Comparison of ENCODE assay signal across 26 cellular contexts in the genomic region with DNA sequence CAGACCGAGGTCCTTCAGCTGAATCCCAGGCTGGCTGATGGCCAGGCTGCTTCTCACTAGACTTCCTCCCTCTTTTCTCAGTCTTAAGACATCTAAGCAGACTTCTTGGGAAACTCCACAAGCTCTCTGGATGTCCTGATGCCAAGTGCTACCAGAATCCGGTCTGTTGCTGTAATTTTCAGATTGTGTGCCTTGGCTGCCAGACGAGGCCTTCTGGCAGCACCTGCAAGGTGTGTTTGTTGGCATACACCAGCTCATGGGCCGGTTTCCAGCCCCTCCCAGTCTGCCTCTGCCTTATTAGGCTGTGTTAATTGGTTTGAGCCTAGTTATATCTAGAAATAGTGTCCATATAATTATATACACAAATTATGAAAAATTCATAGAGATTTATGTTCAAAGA.
DNase-seq lines count a peak whose midpoint lies in the region; ATAC-seq and TF ChIP-seq lines count a peak whose summit lies in the region.
"Had no signal": no experiment of that assay in that cellular context is flagged by ENCODE, and none has a peak within 500 bp of the region (broad histone marks: within the 10 kb centered on the region; RNA-seq: fewer than 3 reads in every experiment).

No MANE protein-coding gene starts in this region.

- no peak for TF ChIP-seq POLR2A in prostate gland (IDR thresholded peaks at IDR 0.05)

- intact Hi-C loops in prostate gland (cut with DNase I) = no loop called here

- no peaks in the 10 kb centered on the region for H3K9me3 ChIP-seq in prostate gland
- H3K9me3 ChIP-seq: testis had no signal

- H3K4me3 Mint-ChIP-seq in immature natural killer cell = no peak overlapping the region
- no peak overlapping the region for H3K4me3 Mint-ChIP-seq in activated T-cell treated with anti-CD3 and anti-CD28 coated beads, Interleukin-2, amount 50 U/mL, for 4 hours
- H3K4me3 Mint-ChIP-seq: HFFc6; stimulated activated naive B cell treated with anti-CD40 and anti-IgM and Interleukin-4, amounts not matched to agents 10 μg/mL and 1 μg/mL and 100 μg/mL, for 72 hours had no signal

- H3K4me3 ChIP-seq in prostate gland = no peak overlapping the region
- H3K4me3 ChIP-seq: cardiac muscle cell, dorsolateral prefrontal cortex, GM12878, hepatocyte, smooth muscle cell, testis had no signal

- H3K27ac Mint-ChIP-seq in immature natural killer cell = no peak overlapping the region
- H3K27ac Mint-ChIP-seq: HFFc6; stimulated activated naive B cell treated with anti-CD40 and anti-IgM and Interleukin-4, amounts not matched to agents 10 μg/mL and 1 μg/mL and 100 μg/mL, for 72 hours had no signal

- peak; percentile 75 for DNase-seq in NCI-H1105 (lab: John Stamatoyannopoulos, UW)
- DNase-seq in NCI-H446 (lab: John Stamatoyannopoulos, UW) = peak; percentile 50 to 84
- peak; percentile 72 for DNase-seq in cerebellum (ENCODE audit: low spot score)
- DNase-seq in prostate gland (ENCODE audit: low spot score) = peak; percentile 68
- DNase-seq in immature natural killer cell = no peak
- no peak for DNase-seq in activated T-cell treated with anti-CD3 and anti-CD28 coated beads, Interleukin-2, amount 50 U/mL, for 4 hours
- no peak for DNase-seq in RKO (ENCODE audit: low spot score)
- DNase-seq: activated CD4-positive, CD25-positive, alpha-beta regulatory T cell treated with anti-CD3 and anti-CD28 coated beads, Interleukin-2, amount 50 U/mL, for 72 hours; activated naive CD4-positive, alpha-beta T cell; activated T-cell treated with anti-CD3 and anti-CD28 coated beads, Interleukin-2, amount 50 U/mL, for 1 hour; amniotic stem cell; CD4-positive, CD25-positive, alpha-beta regulatory T cell; DMS153; HFFc6; NCI-H2107; NCI-H526 treated with DMSO at 0.1 percent for 48 hours; stimulated activated CD4-positive, alpha-beta T cell treated with anti-CD3 and anti-CD28 coated beads, Interleukin-2, amount 100 ng/mL, for 48 hours; stimulated activated naive B cell treated with anti-CD40 and anti-IgM and Interleukin-4, amounts not matched to agents 10 μg/mL and 1 μg/mL and 100 μg/mL, for 72 hours; testis had no signal

- peaks cover 32 to 75% of the 10 kb centered on the region in 2 donors for H3K4me1 Mint-ChIP-seq in immature natural killer cell
- peaks cover 31% of the 10 kb centered on the region for H3K4me1 Mint-ChIP-seq in activated T-cell treated with anti-CD3 and anti-CD28 coated beads, Interleukin-2, amount 50 U/mL, for 4 hours (ENCODE audit: low read depth)
- H3K4me1 Mint-ChIP-seq: stimulated activated naive B cell treated with anti-CD40 and anti-IgM and Interleukin-4, amounts not matched to agents 10 μg/mL and 1 μg/mL and 100 μg/mL, for 72 hours had no signal

- peaks cover 0 to 2% (median 0%) of the 10 kb centered on the region in 3 donors for H3K27me3 Mint-ChIP-seq in immature natural killer cell (ENCODE audit: low read depth in 3 of 3)
- no peaks in the 10 kb centered on the region for H3K27me3 Mint-ChIP-seq in activated T-cell treated with anti-CD3 and anti-CD28 coated beads, Interleukin-2, amount 50 U/mL, for 4 hours (ENCODE audit: low read depth)
- H3K27me3 Mint-ChIP-seq: CD4-positive, CD25-positive, alpha-beta regulatory T cell; stimulated activated naive B cell treated with anti-CD40 and anti-IgM and Interleukin-4, amounts not matched to agents 10 μg/mL and 1 μg/mL and 100 μg/mL, for 72 hours had no signal

- TF ChIP-seq CTCF in prostate gland (IDR thresholded peaks at IDR 0.05) = no peak

- WGBS in prostate gland = 22% methylated on average over 4 of the region's 4 CpGs

- no peaks in the 10 kb centered on the region for H3K9me3 Mint-ChIP-seq in immature natural killer cell
- peaks cover 4% of the 10 kb centered on the region for H3K9me3 Mint-ChIP-seq in activated T-cell treated with anti-CD3 and anti-CD28 coated beads, Interleukin-2, amount 50 U/mL, for 4 hours
- H3K9me3 Mint-ChIP-seq: HFFc6 had no signal

- H3K27me3 ChIP-seq in prostate gland (replicated peaks; ENCODE audit: insufficient read depth) = peaks cover 5% of the 10 kb centered on the region
- H3K27me3 ChIP-seq: cardiac muscle cell, dorsolateral prefrontal cortex, hepatocyte, testis had no signal

- no peak overlapping the region for H3K27ac ChIP-seq in prostate gland
- H3K27ac ChIP-seq: cardiac muscle cell, epithelial cell of prostate, hepatocyte, testis had no signal

- H3K36me3 Mint-ChIP-seq in immature natural killer cell = peaks cover 0 to 4% (median 4%) of the 10 kb centered on the region in 3 donors
- peaks cover 21% of the 10 kb centered on the region for H3K36me3 Mint-ChIP-seq in activated T-cell treated with anti-CD3 and anti-CD28 coated beads, Interleukin-2, amount 50 U/mL, for 4 hours (ENCODE audit: insufficient read depth)

- H3K4me1 ChIP-seq in prostate gland (replicated peaks) = peaks cover 3% of the 10 kb centered on the region
- H3K4me1 ChIP-seq: testis had no signal

- no peaks in the 10 kb centered on the region for H3K36me3 ChIP-seq in prostate gland
- H3K36me3 ChIP-seq: cardiac muscle cell had no signal

- no peak for ATAC-seq in GM19467 (IDR thresholded peaks at IDR 0.05; ENCODE audit: unreplicated experiment)
- no peak for ATAC-seq in activated T-cell treated with anti-CD3 and anti-CD28 coated beads, Interleukin-2, amount 50 U/mL, for 4 hours
- ATAC-seq: GM12878; stimulated activated naive B cell treated with anti-CD40 and anti-IgM and Interleukin-4, amounts not matched to agents 10 μg/mL and 1 μg/mL and 100 μg/mL, for 72 hours had no signal

Comparison
In these comparisons a context has a peak if more than half of its experiments do, and no peak if none do; other contexts are left out.
1. DNase-seq: peak in NCI-H1105 (single experiment), NCI-H446 (2 of 2), cerebellum (single experiment) and prostate gland (single experiment); none in immature natural killer cell (0 of 3), activated T-cell treated with anti-CD3 and anti-CD28 coated beads, Interleukin-2, amount 50 U/mL, for 4 hours (single experiment) and RKO (single experiment).